2 cellular contexts compared by ENCODE assay signal in genomic region chr1:4071675-4072074, GRCh38.
TF ChIP-seq lines count a peak whose summit lies in the region.

No MANE protein-coding gene starts in this region.

TF ChIP-seq in SK-N-SH, 30 proteins besides CTCF, POLR2A, EP300 and RAD21 (continued from another document):
- TF ChIP-seq MAX (IDR thresholded peaks at IDR 0.05; ENCODE audit: low read depth) (no peak), YY1 (IDR thresholded peaks at IDR 0.05; ENCODE audit: low read depth) (no peak), TEAD4 (IDR thresholded peaks at IDR 0.05; ENCODE audit: borderline replicate concordance, insufficient read depth) (no peak), IRF3 (IDR thresholded peaks at IDR 0.05; ENCODE audit: low read depth, low read length) (no peak), REST (IDR thresholded peaks at IDR 0.05; ENCODE audit: low read depth, low read length) (no peak), NRF1 (IDR thresholded peaks at IDR 0.05; ENCODE audit: low read depth, low read length) (no peak), TCF12 (IDR thresholded peaks at IDR 0.05) (no peak), SMC3 (IDR thresholded peaks at IDR 0.05; ENCODE audit: low read depth, low read length) (no peak), EZH2phosphoT487 (IDR thresholded peaks at IDR 0.05; ENCODE audit: borderline replicate concordance, low read depth) (no peak), RFX5 (IDR thresholded peaks at IDR 0.05; ENCODE audit: low read length) (no peak), NFIC (IDR thresholded peaks at IDR 0.05; ENCODE audit: borderline replicate concordance) (no peak), GABPA (IDR thresholded peaks at IDR 0.05; ENCODE audit: low read depth) (no peak), CHD2 (IDR thresholded peaks at IDR 0.05; ENCODE audit: low read length, partially characterized antibody) (no peak), USF1 (IDR thresholded peaks at IDR 0.05; ENCODE audit: borderline replicate concordance, low read depth) (no peak), MXI1 (IDR thresholded peaks at IDR 0.05; ENCODE audit: low read depth, low read length) (no peak)
- TF ChIP-seq, protein P1, sequence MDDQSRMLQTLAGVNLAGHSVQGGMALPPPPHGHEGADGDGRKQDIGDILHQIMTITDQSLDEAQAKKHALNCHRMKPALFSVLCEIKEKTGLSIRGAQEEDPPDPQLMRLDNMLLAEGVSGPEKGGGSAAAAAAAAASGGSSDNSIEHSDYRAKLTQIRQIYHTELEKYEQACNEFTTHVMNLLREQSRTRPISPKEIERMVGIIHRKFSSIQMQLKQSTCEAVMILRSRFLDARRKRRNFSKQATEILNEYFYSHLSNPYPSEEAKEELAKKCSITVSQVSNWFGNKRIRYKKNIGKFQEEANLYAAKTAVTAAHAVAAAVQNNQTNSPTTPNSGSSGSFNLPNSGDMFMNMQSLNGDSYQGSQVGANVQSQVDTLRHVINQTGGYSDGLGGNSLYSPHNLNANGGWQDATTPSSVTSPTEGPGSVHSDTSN (IDR thresholded peaks at IDR 0.05), result no peak
- TF ChIP-seq, protein P2, sequence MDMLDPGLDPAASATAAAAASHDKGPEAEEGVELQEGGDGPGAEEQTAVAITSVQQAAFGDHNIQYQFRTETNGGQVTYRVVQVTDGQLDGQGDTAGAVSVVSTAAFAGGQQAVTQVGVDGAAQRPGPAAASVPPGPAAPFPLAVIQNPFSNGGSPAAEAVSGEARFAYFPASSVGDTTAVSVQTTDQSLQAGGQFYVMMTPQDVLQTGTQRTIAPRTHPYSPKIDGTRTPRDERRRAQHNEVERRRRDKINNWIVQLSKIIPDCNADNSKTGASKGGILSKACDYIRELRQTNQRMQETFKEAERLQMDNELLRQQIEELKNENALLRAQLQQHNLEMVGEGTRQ (IDR thresholded peaks at IDR 0.05; ENCODE audit: borderline replicate concordance, low read depth, low read length), result no peak

TF ChIP-seq in SK-N-SH treated with all-trans-retinoic acid at 6 μM for 48 hours, 23 proteins besides CTCF, POLR2A, EP300 and RAD21:
- TF ChIP-seq CSRNP3 (CRISPR knock-in tag; IDR thresholded peaks at IDR 0.05), result no peak
- no peak for TF ChIP-seq TOX (CRISPR knock-in tag; IDR thresholded peaks at IDR 0.05; ENCODE audit: borderline replicate concordance)
- TF ChIP-seq, protein P3, sequence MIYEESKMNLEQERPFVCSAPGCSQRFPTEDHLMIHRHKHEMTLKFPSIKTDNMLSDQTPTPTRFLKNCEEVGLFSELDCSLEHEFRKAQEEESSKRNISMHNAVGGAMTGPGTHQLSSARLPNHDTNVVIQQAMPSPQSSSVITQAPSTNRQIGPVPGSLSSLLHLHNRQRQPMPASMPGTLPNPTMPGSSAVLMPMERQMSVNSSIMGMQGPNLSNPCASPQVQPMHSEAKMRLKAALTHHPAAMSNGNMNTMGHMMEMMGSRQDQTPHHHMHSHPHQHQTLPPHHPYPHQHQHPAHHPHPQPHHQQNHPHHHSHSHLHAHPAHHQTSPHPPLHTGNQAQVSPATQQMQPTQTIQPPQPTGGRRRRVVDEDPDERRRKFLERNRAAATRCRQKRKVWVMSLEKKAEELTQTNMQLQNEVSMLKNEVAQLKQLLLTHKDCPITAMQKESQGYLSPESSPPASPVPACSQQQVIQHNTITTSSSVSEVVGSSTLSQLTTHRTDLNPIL (CRISPR knock-in tag; IDR thresholded peaks at IDR 0.05; ENCODE audit: low read depth), result no peak
- no peak for TF ChIP-seq ZNF8 (CRISPR knock-in tag; IDR thresholded peaks at IDR 0.05)
- no peak for TF ChIP-seq GLIS3 (CRISPR knock-in tag; IDR thresholded peaks at IDR 0.05)
- no peak for TF ChIP-seq ZNF565 (CRISPR knock-in tag; conservative IDR thresholded peaks at IDR 0.05; ENCODE audit: low read depth)
- TF ChIP-seq TSHZ2 (CRISPR knock-in tag; IDR thresholded peaks at IDR 0.05), result no peak
- TF ChIP-seq CSDC2 (CRISPR knock-in tag; IDR thresholded peaks at IDR 0.05), result no peak
- TF ChIP-seq TCF4 (CRISPR knock-in tag; IDR thresholded peaks at IDR 0.05; ENCODE audit: borderline replicate concordance), result no peak
- no peak for TF ChIP-seq ISL1 (CRISPR knock-in tag; IDR thresholded peaks at IDR 0.05)
- no peak for TF ChIP-seq ZC3H10 (CRISPR knock-in tag; IDR thresholded peaks at IDR 0.05)
- no peak for TF ChIP-seq ZFP3 (CRISPR knock-in tag; IDR thresholded peaks at IDR 0.05)
- no peak for TF ChIP-seq ZFP30 (CRISPR knock-in tag; IDR thresholded peaks at IDR 0.05)
- no peak for TF ChIP-seq ESRRG (CRISPR knock-in tag; IDR thresholded peaks at IDR 0.05)
- TF ChIP-seq RARB (CRISPR knock-in tag; IDR thresholded peaks at IDR 0.05), result no peak
- no peak for TF ChIP-seq PATZ1 (CRISPR knock-in tag; IDR thresholded peaks at IDR 0.05; ENCODE audit: borderline replicate concordance)
- no peak for TF ChIP-seq ARNTL (CRISPR knock-in tag; IDR thresholded peaks at IDR 0.05; ENCODE audit: borderline replicate concordance, low read depth)
- no peak for TF ChIP-seq OSR1 (CRISPR knock-in tag; IDR thresholded peaks at IDR 0.05)
- TF ChIP-seq POU6F1 (CRISPR knock-in tag; IDR thresholded peaks at IDR 0.05; ENCODE audit: borderline replicate concordance, low read depth), result no peak
